ENCODE assay signal across 1 cellular context in the genomic region with DNA sequence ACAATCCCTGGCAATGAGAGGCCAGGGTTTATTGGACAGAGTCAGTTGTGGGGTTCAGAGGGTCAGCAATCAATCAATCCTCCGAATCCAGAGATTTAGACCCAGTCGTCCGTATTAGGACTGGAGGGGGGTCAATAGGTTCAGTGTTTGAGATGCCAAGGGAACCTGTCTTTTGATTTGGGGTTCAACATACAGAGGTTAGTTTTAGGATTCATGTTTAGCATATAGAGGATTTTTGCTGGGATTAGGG.
TF ChIP-seq lines count a peak whose summit lies in the region.

No MANE protein-coding gene starts in this region.

TF ChIP-seq in IMR-90, 13 proteins besides CTCF, POLR2A, EP300 and RAD21:
- no peak for TF ChIP-seq FOS (IDR thresholded peaks at IDR 0.05; ENCODE audit: low read depth, low read length)
- no peak for TF ChIP-seq RCOR1 (IDR thresholded peaks at IDR 0.05; ENCODE audit: insufficient replicate concordance, low read length)
- TF ChIP-seq MAFK (IDR thresholded peaks at IDR 0.05; ENCODE audit: low read depth, low read length) = no peak
- TF ChIP-seq MXI1 (IDR thresholded peaks at IDR 0.05; ENCODE audit: borderline replicate concordance, low read depth, low read length) = no peak
- no peak for TF ChIP-seq RFX5 (IDR thresholded peaks at IDR 0.05; ENCODE audit: low read depth, low read length)
- no peak for TF ChIP-seq BHLHE40 (IDR thresholded peaks at IDR 0.05; ENCODE audit: low read depth, low read length)
- no peak for TF ChIP-seq CHD1 (IDR thresholded peaks at IDR 0.05; ENCODE audit: low read depth, low read length)
- no peak for TF ChIP-seq MAZ (IDR thresholded peaks at IDR 0.05; ENCODE audit: borderline replicate concordance, low read depth, low read length)
- no peak for TF ChIP-seq SMC3 (IDR thresholded peaks at IDR 0.05; ENCODE audit: low read depth, low read length)
- no peak for TF ChIP-seq NFE2L2 (IDR thresholded peaks at IDR 0.05; ENCODE audit: low read depth, low read length)
- TF ChIP-seq, protein P1, sequence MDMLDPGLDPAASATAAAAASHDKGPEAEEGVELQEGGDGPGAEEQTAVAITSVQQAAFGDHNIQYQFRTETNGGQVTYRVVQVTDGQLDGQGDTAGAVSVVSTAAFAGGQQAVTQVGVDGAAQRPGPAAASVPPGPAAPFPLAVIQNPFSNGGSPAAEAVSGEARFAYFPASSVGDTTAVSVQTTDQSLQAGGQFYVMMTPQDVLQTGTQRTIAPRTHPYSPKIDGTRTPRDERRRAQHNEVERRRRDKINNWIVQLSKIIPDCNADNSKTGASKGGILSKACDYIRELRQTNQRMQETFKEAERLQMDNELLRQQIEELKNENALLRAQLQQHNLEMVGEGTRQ (IDR thresholded peaks at IDR 0.05; ENCODE audit: low read depth, low read length) = no peak
- TF ChIP-seq, protein P2, sequence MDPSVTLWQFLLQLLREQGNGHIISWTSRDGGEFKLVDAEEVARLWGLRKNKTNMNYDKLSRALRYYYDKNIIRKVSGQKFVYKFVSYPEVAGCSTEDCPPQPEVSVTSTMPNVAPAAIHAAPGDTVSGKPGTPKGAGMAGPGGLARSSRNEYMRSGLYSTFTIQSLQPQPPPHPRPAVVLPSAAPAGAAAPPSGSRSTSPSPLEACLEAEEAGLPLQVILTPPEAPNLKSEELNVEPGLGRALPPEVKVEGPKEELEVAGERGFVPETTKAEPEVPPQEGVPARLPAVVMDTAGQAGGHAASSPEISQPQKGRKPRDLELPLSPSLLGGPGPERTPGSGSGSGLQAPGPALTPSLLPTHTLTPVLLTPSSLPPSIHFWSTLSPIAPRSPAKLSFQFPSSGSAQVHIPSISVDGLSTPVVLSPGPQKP (IDR thresholded peaks at IDR 0.05; ENCODE audit: borderline replicate concordance, low read depth, low read length) = no peak
- TF ChIP-seq CEBPB (IDR thresholded peaks at IDR 0.05; ENCODE audit: low read depth, low read length) = no peak
